ENCODE assay signal across 1 cellular context in the genomic region with DNA sequence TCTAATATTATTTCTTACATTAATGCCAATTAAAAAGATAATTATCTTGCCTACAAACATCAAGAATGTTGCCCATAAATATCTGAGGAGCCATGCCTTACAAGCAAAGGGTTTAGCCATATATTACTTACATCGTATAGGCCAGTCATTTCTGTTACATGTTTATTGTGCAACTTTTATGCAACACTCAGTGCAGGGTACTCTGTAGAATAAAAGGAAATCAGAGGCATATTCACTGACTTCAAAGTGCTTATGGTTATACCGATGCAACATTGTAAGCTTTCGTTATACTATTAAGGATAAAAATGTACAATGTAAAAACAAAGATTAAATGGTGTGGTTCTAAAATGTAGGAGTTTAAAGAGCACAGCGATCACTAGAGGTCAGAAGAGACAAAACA.
TF ChIP-seq lines count a peak whose summit lies in the region.

No MANE protein-coding gene starts in this region.

TF ChIP-seq in HepG2, 621 proteins besides CTCF, POLR2A, EP300 and RAD21:
- TF ChIP-seq CEBPB (IDR thresholded peaks at IDR 0.05; ENCODE audit: borderline replicate concordance, low read depth, low read length) (peak; percentile 59), ARNT (IDR thresholded peaks at IDR 0.05) (no peak)
